ENCODE assay signal across 8 cellular contexts in the genomic region with DNA sequence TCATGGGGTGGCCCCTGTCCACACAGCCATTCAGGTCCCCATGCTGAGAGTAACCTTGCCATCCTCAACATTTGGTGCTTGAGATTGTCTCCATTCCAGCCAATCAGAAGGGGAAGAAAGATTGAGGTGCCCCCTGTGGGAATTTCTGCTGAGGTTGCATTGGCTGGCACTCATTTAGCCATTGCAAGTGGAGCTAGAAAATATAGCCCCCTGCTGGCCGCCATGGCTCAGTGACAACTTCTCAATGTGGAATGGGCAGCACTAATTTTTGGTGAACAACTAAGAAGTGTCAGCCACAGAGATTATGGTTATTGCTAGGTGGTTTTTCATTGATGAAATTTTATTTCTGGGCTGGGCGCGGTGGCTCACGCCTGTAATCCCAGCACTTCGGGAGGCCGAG. TPM values are rescaled to one million over a fixed set of nuclear protein-coding genes. Genes with fewer than 3 reads are reported as not detected.
DNase-seq lines count a peak whose midpoint lies in the region; ATAC-seq and TF ChIP-seq lines count a peak whose summit lies in the region.

No MANE protein-coding gene starts in this region.

- intact Hi-C loops in gastrocnemius medialis (cut with DNase I; ENCODE audit: low total_unique reads), result no loop called here

- no peak for ATAC-seq in GM19328 (IDR thresholded peaks at IDR 0.05; ENCODE audit: unreplicated experiment)
- no peak for ATAC-seq in gastrocnemius medialis

- H3K4me3 ChIP-seq in H7 (ENCODE audit: insufficient read depth, low read depth, low read length) (no peak overlapping the region), gastrocnemius medialis (no peak overlapping the region)

- peak; percentile 38 for DNase-seq in EL
- peak; percentile 63 for DNase-seq in H7
- peak; percentile 11 for DNase-seq in NCI-H226
- peak; percentile 56 to 58 for DNase-seq in activated T-cell treated with anti-CD3 and anti-CD28 coated beads, Interleukin-2, amount 50 U/mL, for 48 hours
- DNase-seq in hepatic stellate cell (ENCODE audit: low spot score), result peak; percentile 22
- DNase-seq in stimulated activated CD4-positive, alpha-beta T cell treated with anti-CD3 and anti-CD28 coated beads, TNF-alpha, amount 100 ng/mL, for 48 hours (ENCODE audit: low read depth in 3 of 3), result peak; percentile 7 to 11 (median 9)
- no peak for DNase-seq in gastrocnemius medialis

- H3K9me3 ChIP-seq in gastrocnemius medialis, result no peaks in the 10 kb centered on the region

- H3K36me3 ChIP-seq in H7 (replicated peaks; ENCODE audit: control insufficient read depth, insufficient read depth, low read length), result no peaks in the 10 kb centered on the region
- H3K36me3 ChIP-seq in gastrocnemius medialis, result no peaks in the 10 kb centered on the region

- H3K27me3 ChIP-seq in H7 (ENCODE audit: control insufficient read depth, insufficient read depth, low read length) (no peaks in the 10 kb centered on the region), gastrocnemius medialis (no peaks in the 10 kb centered on the region)

- in situ Hi-C loops in gastrocnemius medialis (cut with MboI; ENCODE audit: low sequenced_read_pairs in 4 of 4), result no loop called here

- H3K4me1 ChIP-seq in gastrocnemius medialis, result no peaks in the 10 kb centered on the region

- H3K27ac ChIP-seq in gastrocnemius medialis, result no peak overlapping the region

- no peak for TF ChIP-seq CTCF in gastrocnemius medialis (IDR thresholded peaks at IDR 0.05 in 4 of 5, conservative IDR thresholded peaks at IDR 0.05 in 1 of 5)

- TF ChIP-seq POLR2A in gastrocnemius medialis (IDR thresholded peaks at IDR 0.05), result no peak

RNA-seq across cellular contexts. Expression of gene COL6A6, which starts 22.0 kb away (rescaled TPM):
- under 0.01 TPM in 1 of 2 replicates, not detected in the other for total RNA-seq in H7 (2014; rRNA removed; shearing (Covaris generic))
- under 1 TPM; 0.10 to 0.20 (median 0.17) TPM for total RNA-seq in gastrocnemius medialis

Comparison
In these comparisons a context has a peak if more than half of its experiments do, and no peak if none do; other contexts are left out.
1. DNase-seq: peak in EL (single experiment), H7 (single experiment), NCI-H226 (single experiment), activated T-cell treated with anti-CD3 and anti-CD28 coated beads, Interleukin-2, amount 50 U/mL, for 48 hours (2 of 2), hepatic stellate cell (single experiment) and stimulated activated CD4-positive, alpha-beta T cell treated with anti-CD3 and anti-CD28 coated beads, TNF-alpha, amount 100 ng/mL, for 48 hours (3 of 3); none in gastrocnemius medialis (0 of 2).